Comparison of ENCODE assay signal across 13 cellular contexts in genomic region chr12:13573698-13574321, GRCh38.
DNase-seq lines count a peak whose midpoint lies in the region; ATAC-seq and TF ChIP-seq lines count a peak whose summit lies in the region.
"Had no signal": no experiment of that assay in that cellular context is flagged by ENCODE, and none has a peak within 500 bp of the region (broad histone marks: within the 10 kb centered on the region; RNA-seq: fewer than 3 reads in every experiment).

No MANE protein-coding gene starts in this region.

- no peaks in the 10 kb centered on the region for H3K36me3 Mint-ChIP-seq in activated CD8-positive, alpha-beta memory T cell treated with anti-CD3 and anti-CD28 coated beads, Interleukin-2, amount 10 ng/mL, durations not matched to agents 7 days and 5 days

- DNase-seq in HCEC 1CT (peak; percentile 64), RWPE2 (ENCODE audit: low spot score) (no peak), fibroblast of the aortic adventitia (ENCODE audit: low read depth) (peak; percentile 52), smooth muscle cell (lab: John Stamatoyannopoulos, UW; ENCODE audit: unreplicated experiment) (no peak), DMS114 treated with DMSO at 0.1 percent for 48 hours (lab: John Stamatoyannopoulos, UW; ENCODE audit: unreplicated experiment) (no peak)
- DNase-seq in activated CD8-positive, alpha-beta memory T cell treated with anti-CD3 and anti-CD28 coated beads, Interleukin-2, amount 10 ng/mL, durations not matched to agents 7 days and 5 days, result no peak
- DNase-seq: activated effector memory CD4-positive, alpha-beta T cell treated with Interleukin-2 at 50 U/mL for 16 hours; heart left ventricle; SIG-M5; uterus had no signal

- 9% methylated on average over 3 of the region's 3 CpGs for WGBS in smooth muscle cell (ENCODE audit: low lambda C conversion rate)

- H3K9ac ChIP-seq in smooth muscle cell (ENCODE audit: low read depth), result peak overlapping the region; percentile 20

- H3K4me3 ChIP-seq in RWPE2 (ENCODE audit: severe bottlenecking) (no peak overlapping the region), fibroblast of the aortic adventitia (ENCODE audit: low read depth, low read length) (no peak overlapping the region), smooth muscle cell (no peak overlapping the region)
- H3K4me3 ChIP-seq: coronary artery, heart left ventricle, uterus had no signal

- H3K27ac Mint-ChIP-seq in activated CD8-positive, alpha-beta memory T cell treated with anti-CD3 and anti-CD28 coated beads, Interleukin-2, amount 10 ng/mL, durations not matched to agents 7 days and 5 days, result no peak overlapping the region

- CTCF ChIA-PET in activated CD8-positive, alpha-beta memory T cell treated with anti-CD3 and anti-CD28 coated beads, Interleukin-2, amount 10 ng/mL, durations not matched to agents 7 days and 5 days (lab: Charles Lee), result no interaction called here

- no peaks in the 10 kb centered on the region for H3K9me3 Mint-ChIP-seq in activated CD8-positive, alpha-beta memory T cell treated with anti-CD3 and anti-CD28 coated beads, Interleukin-2, amount 10 ng/mL, durations not matched to agents 7 days and 5 days (ENCODE audit: low read depth)

- no peaks in the 10 kb centered on the region for H3F3A ChIP-seq in smooth muscle cell (ENCODE audit: low read depth)

- H3K36me3 ChIP-seq in RWPE2 (ENCODE audit: low read depth) (no peaks in the 10 kb centered on the region), smooth muscle cell (ENCODE audit: low read depth) (no peaks in the 10 kb centered on the region)
- H3K36me3 ChIP-seq: heart left ventricle, uterus had no signal

- peaks cover 2% of the 10 kb centered on the region for H3K27me3 Mint-ChIP-seq in activated CD8-positive, alpha-beta memory T cell treated with anti-CD3 and anti-CD28 coated beads, Interleukin-2, amount 10 ng/mL, durations not matched to agents 7 days and 5 days

- H3K4me2 ChIP-seq in smooth muscle cell, result peak overlapping the region; percentile 51

- ATAC-seq in RWPE2 (ENCODE audit: low read depth), result peak; percentile 82
- ATAC-seq in GM18520 (IDR thresholded peaks at IDR 0.05; ENCODE audit: unreplicated experiment), result no peak
- ATAC-seq in activated CD8-positive, alpha-beta memory T cell treated with anti-CD3 and anti-CD28 coated beads, Interleukin-2, amount 10 ng/mL, durations not matched to agents 7 days and 5 days, result no peak
- ATAC-seq: heart left ventricle, sciatic nerve had no signal

- H3K79me2 ChIP-seq in smooth muscle cell (ENCODE audit: low read depth), result no peaks in the 10 kb centered on the region

- TF ChIP-seq CTCF in RWPE2 (IDR thresholded peaks at IDR 0.05; ENCODE audit: poor library complexity, severe bottlenecking) (no peak), fibroblast of the aortic adventitia (IDR thresholded peaks at IDR 0.05; ENCODE audit: insufficient read depth, low read length) (no peak), smooth muscle cell (IDR thresholded peaks at IDR 0.05; ENCODE audit: borderline replicate concordance, insufficient read depth, poor library complexity, severe bottlenecking) (no peak)

- H3K27ac ChIP-seq in RWPE2 (ENCODE audit: poor library complexity, severe bottlenecking) (no peak overlapping the region), smooth muscle cell (ENCODE audit: low read depth) (peak overlapping the region; percentile 69)
- H3K27ac ChIP-seq: coronary artery, heart left ventricle, uterus had no signal

- H3K4me1 ChIP-seq in RWPE2 (ENCODE audit: insufficient read depth, poor library complexity, severe bottlenecking) (no peaks in the 10 kb centered on the region), smooth muscle cell (ENCODE audit: low read depth) (no peaks in the 10 kb centered on the region)
- H3K4me1 ChIP-seq: heart left ventricle, uterus had no signal

- H3K27me3 ChIP-seq in RWPE2 (ENCODE audit: insufficient read depth, poor library complexity, severe bottlenecking) (no peaks in the 10 kb centered on the region), smooth muscle cell (ENCODE audit: low read depth) (no peaks in the 10 kb centered on the region)
- H3K27me3 ChIP-seq: heart left ventricle, uterus had no signal

- no peak overlapping the region for H3K4me3 Mint-ChIP-seq in activated CD8-positive, alpha-beta memory T cell treated with anti-CD3 and anti-CD28 coated beads, Interleukin-2, amount 10 ng/mL, durations not matched to agents 7 days and 5 days

- no peaks in the 10 kb centered on the region for H4K20me1 ChIP-seq in smooth muscle cell (ENCODE audit: low read depth)

- H3K9me3 ChIP-seq in RWPE2 (ENCODE audit: severe bottlenecking), result no peaks in the 10 kb centered on the region
- no peaks in the 10 kb centered on the region for H3K9me3 ChIP-seq in smooth muscle cell (replicated peaks; ENCODE audit: low read depth)
- H3K9me3 ChIP-seq: heart left ventricle, uterus had no signal

- H3K4me1 Mint-ChIP-seq in activated CD8-positive, alpha-beta memory T cell treated with anti-CD3 and anti-CD28 coated beads, Interleukin-2, amount 10 ng/mL, durations not matched to agents 7 days and 5 days, result no peaks in the 10 kb centered on the region

- H2AFZ ChIP-seq in smooth muscle cell (ENCODE audit: low read depth), result no peak overlapping the region

Comparison
In these comparisons a context has a peak if more than half of its experiments do, and no peak if none do; other contexts are left out.
1. DNase-seq: peak in HCEC 1CT (single experiment) and fibroblast of the aortic adventitia (single experiment); none in RWPE2 (single experiment), smooth muscle cell (single experiment), DMS114 treated with DMSO at 0.1 percent for 48 hours (single experiment) and activated CD8-positive, alpha-beta memory T cell treated with anti-CD3 and anti-CD28 coated beads, Interleukin-2, amount 10 ng/mL, durations not matched to agents 7 days and 5 days (single experiment).